In genomic region chr11:31092638-31093037, GRCh38 we compare ENCODE assay signal across 8 cellular contexts.
"Had no signal": no experiment of that assay in that cellular context is flagged by ENCODE, and none has a peak within 500 bp of the region (broad histone marks: within the 10 kb centered on the region; RNA-seq: fewer than 3 reads in every experiment).

No MANE protein-coding gene starts in this region.

- DNase-seq: GM23248, GOT3, H7, H9, HCEC 1CT, HFFc6 had no signal

- ATAC-seq: GM23338, HCT116 had no signal

- H3K27ac Mint-ChIP-seq: GM23338, H9, HFFc6 had no signal

- H3K4me3 Mint-ChIP-seq: GM23338, H9, HFFc6 had no signal

- H3K4me1 Mint-ChIP-seq: GM23338, H9 had no signal
